ENCODE assay signal across 9 cellular contexts in genomic region chr2:287471-287885, GRCh38. TPM values are rescaled to one million over a fixed set of nuclear protein-coding genes. Genes with fewer than 3 reads are reported as not detected.
DNase-seq lines count a peak whose midpoint lies in the region; ATAC-seq and TF ChIP-seq lines count a peak whose summit lies in the region.
"Had no signal": no experiment of that assay in that cellular context is flagged by ENCODE, and none has a peak within 500 bp of the region (broad histone marks: within the 10 kb centered on the region; RNA-seq: fewer than 3 reads in every experiment).

No MANE protein-coding gene starts in this region.

- TF ChIP-seq POLR2A in ovary (IDR thresholded peaks at IDR 0.05) = no peak

- H3K27me3 ChIP-seq in ovary = no peaks in the 10 kb centered on the region

- TF ChIP-seq EP300 in ovary (IDR thresholded peaks at IDR 0.05) = no peak

- peaks cover 11% of the 10 kb centered on the region for H3K4me1 ChIP-seq in ovary (ENCODE audit: insufficient read depth)

- intact Hi-C loops in ovary (cut with DNase I) = loop anchor here in 2 of 4 donors (5.0 kb wide), 1 partner anchor 115 kb away; no protein-coding TSS in a partner anchor

- DNase-seq in GM10266 (ENCODE audit: extremely low spot score) (peak; percentile 75), fibroblast of the aortic adventitia (ENCODE audit: low read depth) (peak; percentile 7), ovary (peak; percentile 49 to 80 (median 67)), NCI-H2196 treated with DMSO at 0.1 percent for 48 hours (lab: John Stamatoyannopoulos, UW; ENCODE audit: unreplicated experiment) (no peak), SKM-1 (lab: John Stamatoyannopoulos, UW; ENCODE audit: unreplicated experiment) (no peak)

- H3K4me3 ChIP-seq in fibroblast of the aortic adventitia (ENCODE audit: low read depth, low read length) = no peak overlapping the region
- H3K4me3 ChIP-seq in ovary = peak overlapping the region; percentile 62

- 1% methylated on average over 30 to 46 of the region's 46 CpGs for WGBS in ovary, 3 donors

- TF ChIP-seq CTCF in GM10266 (IDR thresholded peaks at IDR 0.05; ENCODE audit: control insufficient read depth, insufficient read depth, low read depth, missing control alignments) = no peak
- no peak for TF ChIP-seq CTCF in fibroblast of the aortic adventitia (IDR thresholded peaks at IDR 0.05; ENCODE audit: insufficient read depth, low read length)
- TF ChIP-seq CTCF in ovary (IDR thresholded peaks at IDR 0.05) = no peak

- H3K9me3 ChIP-seq in ovary = no peaks in the 10 kb centered on the region

- H3K27ac ChIP-seq in ovary = peak overlapping the region; percentile 50 to 79

- no peak for ATAC-seq in GM19324 (IDR thresholded peaks at IDR 0.05; ENCODE audit: low FRiP score, unreplicated experiment)
- no peak for ATAC-seq in HG02884 (IDR thresholded peaks at IDR 0.05; ENCODE audit: unreplicated experiment)

- no peaks in the 10 kb centered on the region for H3K36me3 ChIP-seq in ovary

TF ChIP-seq in PFSK-1, 5 proteins besides CTCF, POLR2A, EP300 and RAD21:
- TF ChIP-seq SIN3A (IDR thresholded peaks at IDR 0.05; ENCODE audit: borderline replicate concordance, insufficient read depth, low read length) (no peak), FOXP2 (optimal IDR thresholded peaks at IDR 0.05; ENCODE audit: borderline replicate concordance, extremely low read depth, extremely low read length, insufficient read depth) (peak; percentile 24), REST (IDR thresholded peaks at IDR 0.05; ENCODE audit: insufficient read depth in 1 of 2, low read depth in 2 of 2, low read length in 2 of 2) (no peak), POLR2AphosphoS5 (IDR thresholded peaks at IDR 0.05; ENCODE audit: low read depth, low read length) (no peak)
TF ChIP-seq in PFSK-1: peak in this region for 1.

RNA-seq across cellular contexts. Expression of gene ALKAL2, which starts 0.4 kb away (rescaled TPM):
- polyA plus RNA-seq in PFSK-1 (2012; ENCODE audit: insufficient read length, low read depth) = 18.1 TPM
- total RNA-seq in fibroblast of the aortic adventitia (ENCODE audit: low replicate concordance) = 1.3 TPM in 1 of 2 replicates, not detected in the other
- 100 to 1,000 TPM in 2 of 7 donors, 10 to 100 TPM in 4, 1 to 10 TPM in 1; 9.6 to 259 (median 57.1) TPM for total RNA-seq in ovary
- polyA plus RNA-seq in ovary = 10 to 100 TPM; 36.9 to 57.6 TPM
- total RNA-seq: bronchial epithelial cell had no signal

RNA-seq across cellular contexts. Expression of gene ACP1, which starts 22.7 kb away (rescaled TPM):
- polyA plus RNA-seq in PFSK-1 (2012; ENCODE audit: insufficient read length, low read depth) = 151 TPM
- total RNA-seq in fibroblast of the aortic adventitia (ENCODE audit: low replicate concordance) = 62.1 and 88.3 TPM in 2 replicates
- 10 to 100 TPM; 59.1 to 84.2 (median 68.7) TPM for total RNA-seq in ovary
- 10 to 100 TPM; 83.9 to 89.0 TPM for polyA plus RNA-seq in ovary

RNA-seq across cellular contexts. Expression of gene SH3YL1, which starts 23.6 kb away (rescaled TPM):
- 12.0 TPM for polyA plus RNA-seq in PFSK-1 (2012; ENCODE audit: insufficient read length, low read depth)
- 51.2 and 123 TPM in 2 replicates for total RNA-seq in fibroblast of the aortic adventitia (ENCODE audit: low replicate concordance)
- 100 to 1,000 TPM in 1 of 7 donors, 10 to 100 TPM in 6; 41.7 to 117 (median 53.4) TPM for total RNA-seq in ovary
- polyA plus RNA-seq in ovary = 10 to 100 TPM; 35.3 to 37.5 TPM

Comparison
In these comparisons a context has a peak if more than half of its experiments do, and no peak if none do; other contexts are left out.
1. DNase-seq: peak in GM10266 (single experiment), fibroblast of the aortic adventitia (single experiment) and ovary (5 of 5); none in NCI-H2196 treated with DMSO at 0.1 percent for 48 hours (single experiment) and SKM-1 (single experiment).